Comparison of ENCODE assay signal across 31 cellular contexts in genomic region chr16:72298947-72299346, GRCh38.
"Had no signal": no experiment of that assay in that cellular context is flagged by ENCODE, and none has a peak within 500 bp of the region (broad histone marks: within the 10 kb centered on the region; RNA-seq: fewer than 3 reads in every experiment).

No MANE protein-coding gene starts in this region.

- ATAC-seq: left cardiac atrium; left lung; lower lobe of right lung; naive thymus-derived CD4-positive, alpha-beta T cell; right cardiac atrium; sciatic nerve; stimulated activated memory B cell treated with anti-CD40 and anti-IgM and Interleukin-4, amounts not matched to agents 10 μg/mL and 1 μg/mL and 100 μg/mL, for 72 hours; stimulated activated naive CD8-positive, alpha-beta T cell treated with anti-CD3 and anti-CD28 coated beads, Interleukin-15, amount 100 ng/mL, for 72 hours had no signal

- H2AFZ ChIP-seq: neural progenitor cell had no signal

- H3K27me3 ChIP-seq: left lung, neural progenitor cell, neutrophil, ovary, tibial nerve, uterus had no signal

- H3K9me3 ChIP-seq: left lung, lower lobe of right lung, neutrophil, ovary, tibial nerve, uterus had no signal

- H3K9me3 Mint-ChIP-seq: neural progenitor cell; stimulated activated memory B cell treated with anti-CD40 and anti-IgM and Interleukin-4, amounts not matched to agents 10 μg/mL and 1 μg/mL and 100 μg/mL, for 72 hours; type B pancreatic cell had no signal

- H3K36me3 Mint-ChIP-seq: mesothelial cell of epicardium; naive thymus-derived CD4-positive, alpha-beta T cell; type B pancreatic cell had no signal

- H3K4me1 ChIP-seq: left lung, lower lobe of right lung, tibial nerve, uterus had no signal

- DNase-seq: hippocampal formation; kidney glomerular epithelial cell; left cardiac atrium; left lung; lower lobe of right lung; mammary epithelial cell; mesenchymal stem cell; naive thymus-derived CD4-positive, alpha-beta T cell; occipital lobe; ovary; retina; right cardiac atrium; stimulated activated CD4-positive, alpha-beta T cell treated with anti-CD3 and anti-CD28 coated beads, Interleukin-1b, Interleukin-23, amount 100 ng/mL, for 48 hours; stimulated activated CD4-positive, alpha-beta T cell treated with anti-CD3 and anti-CD28 coated beads, Interleukin-2, amount 100 ng/mL, for 48 hours; stimulated activated CD4-positive, alpha-beta T cell treated with anti-CD3 and anti-CD28 coated beads, Interleukin-4, amount 100 ng/mL, for 4 hours; stimulated activated CD8-positive, alpha-beta memory T cell treated with anti-CD3 and anti-CD28 coated beads, Interleukin-4, amount 100 ng/mL, for 48 hours; stimulated activated naive CD4-positive, alpha-beta T cell treated with Interleukin-2 at 50 U/mL for 16 hours; stimulated activated naive CD8-positive, alpha-beta T cell treated with anti-CD3 and anti-CD28 coated beads, Interleukin-15, amount 100 ng/mL, for 72 hours; substantia nigra; uterus had no signal

- H3K36me3 ChIP-seq: left lung, lower lobe of right lung, neural progenitor cell, neutrophil, ovary, tibial nerve, uterus had no signal

- FAIRE-seq: keratinocyte had no signal

- H3K4me3 Mint-ChIP-seq: mesothelial cell of epicardium; naive thymus-derived CD4-positive, alpha-beta T cell; nephron; neural progenitor cell; stimulated activated memory B cell treated with anti-CD40 and anti-IgM and Interleukin-4, amounts not matched to agents 10 μg/mL and 1 μg/mL and 100 μg/mL, for 72 hours; stimulated activated naive CD8-positive, alpha-beta T cell treated with anti-CD3 and anti-CD28 coated beads, Interleukin-15, amount 100 ng/mL, for 72 hours; type B pancreatic cell had no signal

- H3K4me3 ChIP-seq: left lung, lower lobe of right lung, neural progenitor cell, ovary, skin epidermis, tibial nerve, uterus had no signal

- H3K27ac ChIP-seq: left lung, lower lobe of right lung, neural progenitor cell, neutrophil, ovary, skin epidermis, tibial nerve, uterus had no signal

- H3K9ac ChIP-seq: neural progenitor cell had no signal

- H3K4me1 Mint-ChIP-seq: naive thymus-derived CD4-positive, alpha-beta T cell; stimulated activated memory B cell treated with anti-CD40 and anti-IgM and Interleukin-4, amounts not matched to agents 10 μg/mL and 1 μg/mL and 100 μg/mL, for 72 hours; stimulated activated naive CD8-positive, alpha-beta T cell treated with anti-CD3 and anti-CD28 coated beads, Interleukin-15, amount 100 ng/mL, for 72 hours had no signal

- H3K27me3 Mint-ChIP-seq: progenitor cell of endocrine pancreas; stimulated activated memory B cell treated with anti-CD40 and anti-IgM and Interleukin-4, amounts not matched to agents 10 μg/mL and 1 μg/mL and 100 μg/mL, for 72 hours; stimulated activated naive CD8-positive, alpha-beta T cell treated with anti-CD3 and anti-CD28 coated beads, Interleukin-15, amount 100 ng/mL, for 72 hours; type B pancreatic cell had no signal

- H3K27ac Mint-ChIP-seq: mesothelial cell of epicardium; naive thymus-derived CD4-positive, alpha-beta T cell; nephron; neural progenitor cell; progenitor cell of endocrine pancreas; stimulated activated memory B cell treated with anti-CD40 and anti-IgM and Interleukin-4, amounts not matched to agents 10 μg/mL and 1 μg/mL and 100 μg/mL, for 72 hours; stimulated activated naive CD8-positive, alpha-beta T cell treated with anti-CD3 and anti-CD28 coated beads, Interleukin-15, amount 100 ng/mL, for 72 hours; type B pancreatic cell had no signal

- H3K4me2 ChIP-seq: neural progenitor cell had no signal
